Comparison of ENCODE assay signal across 18 cellular contexts in the genomic region with DNA sequence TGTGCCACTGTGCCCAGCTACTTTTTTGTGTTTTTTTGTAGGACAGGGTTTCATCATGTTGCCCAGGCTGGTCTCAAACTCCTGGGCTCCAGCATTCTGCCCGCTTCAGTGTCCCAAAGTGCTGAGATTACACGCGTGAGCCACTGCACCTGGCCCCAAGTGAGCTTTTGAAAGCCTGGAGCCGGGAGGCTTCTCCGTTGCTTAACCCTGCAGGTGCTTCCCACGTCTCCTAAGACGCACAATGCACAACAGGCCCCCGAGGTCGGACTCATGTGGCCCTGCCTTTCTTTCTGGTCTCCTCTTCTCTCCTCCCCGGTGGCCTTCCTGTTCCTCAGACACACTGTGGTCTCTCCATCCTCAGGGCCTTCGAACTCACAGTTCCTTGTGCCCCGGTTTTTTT. TPM values are rescaled to one million over a fixed set of nuclear protein-coding genes. Genes with fewer than 3 reads are reported as not detected.
A peak's percentile ranks its signal among the peaks of the same experiment; 100 is the strongest.
DNase-seq lines count a peak whose midpoint lies in the region; ATAC-seq and TF ChIP-seq lines count a peak whose summit lies in the region.
"Had no signal": no experiment of that assay in that cellular context is flagged by ENCODE, and none has a peak within 500 bp of the region (broad histone marks: within the 10 kb centered on the region; RNA-seq: fewer than 3 reads in every experiment).

No MANE protein-coding gene starts in this region.

- no peaks in the 10 kb centered on the region for H3K27me3 ChIP-seq in BLaER1 treated with 17β-estradiol and CSF1 and Interleukin-3, amounts not matched to agents 10 nM and 100 nM
- H3K27me3 ChIP-seq in DOHH2 (ENCODE audit: control insufficient read depth, low read length) (no peaks in the 10 kb centered on the region), vagina (no peaks in the 10 kb centered on the region)

- ATAC-seq in activated naive CD8-positive, alpha-beta T cell treated with anti-CD3 and anti-CD28 coated beads, Interleukin-2, amount 50 U/mL, for 24 hours: no peak
- ATAC-seq: CD8-positive, alpha-beta T cell; GM12878 had no signal

- CTCF ChIA-PET in OCI-LY7 (lab: Charles Lee; ENCODE audit: unreplicated experiment): interaction anchor here (1.2 to 3.0 kb wide), 2 partner anchors 11 to 32 kb away, joined by 3 to 15 read pairs; no protein-coding TSS in a partner anchor

- H3K9ac ChIP-seq in BLaER1 treated with 17β-estradiol and CSF1 and Interleukin-3, amounts not matched to agents 10 nM and 100 nM: peak overlapping the region in 9 of 11 experiments; percentile 7 to 75 (median 37); a peak in 14 of 22 replicates
- H3K9ac ChIP-seq: GM23248 had no signal

- DNase-seq in OCI-LY7 (ENCODE audit: low spot score): no peak
- no peak for DNase-seq in nephron progenitor cell
- DNase-seq in activated naive CD8-positive, alpha-beta T cell treated with anti-CD3 and anti-CD28 coated beads, Interleukin-2, amount 50 U/mL, for 24 hours: no peak
- DNase-seq in vagina (ENCODE audit: extremely low spot score in 2 of 2): no peak
- no peak for DNase-seq in stimulated activated naive CD4-positive, alpha-beta T cell (lab: John Stamatoyannopoulos, UW)
- no peak for DNase-seq in erythroblast (lab: John Stamatoyannopoulos, UW)
- DNase-seq: ACHN; Caco-2; CD8-positive, alpha-beta T cell; DMS 273 treated with DMSO at 0.1 percent for 48 hours; GM23248; H7 had no signal

- no peak for TF ChIP-seq POLR2A in vagina (IDR thresholded peaks at IDR 0.05)
- TF ChIP-seq POLR2A in erythroblast (IDR thresholded peaks at IDR 0.05; ENCODE audit: low read length): no peak

- POLR2A ChIA-PET in OCI-LY7 (lab: Charles Lee): interaction anchor here (0.6 to 2.1 kb wide), 4 partner anchors 10 to 32 kb away, joined by 3 to 6 read pairs (median 4); no protein-coding TSS in a partner anchor

- H3K4me3 ChIP-seq in BLaER1 treated with 17β-estradiol and CSF1 and Interleukin-3, amounts not matched to agents 10 nM and 100 nM: no peak overlapping the region
- H3K4me3 ChIP-seq in DOHH2 (ENCODE audit: low read length): no peak overlapping the region
- H3K4me3 ChIP-seq in OCI-LY7 (ENCODE audit: low read depth, low read length, poor library complexity, severe bottlenecking): no peak overlapping the region
- no peak overlapping the region for H3K4me3 ChIP-seq in vagina
- H3K4me3 ChIP-seq: GM12878, GM23248 had no signal

- H3K9me3 Mint-ChIP-seq in nephron progenitor cell: no peaks in the 10 kb centered on the region
- no peaks in the 10 kb centered on the region for H3K9me3 Mint-ChIP-seq in activated naive CD8-positive, alpha-beta T cell treated with anti-CD3 and anti-CD28 coated beads, Interleukin-2, amount 50 U/mL, for 24 hours
- H3K9me3 Mint-ChIP-seq: CD8-positive, alpha-beta T cell had no signal

- no peak overlapping the region for H2AFZ ChIP-seq in OCI-LY7 (ENCODE audit: low read length)
- H2AFZ ChIP-seq: GM23248 had no signal

- H3F3A ChIP-seq in DOHH2 (ENCODE audit: control insufficient read depth, insufficient read depth): peaks cover 3% of the 10 kb centered on the region

- no peaks in the 10 kb centered on the region for H3K9me2 ChIP-seq in DOHH2 (replicated peaks; ENCODE audit: control insufficient read depth, low read length)
- H3K9me2 ChIP-seq in OCI-LY7 (ENCODE audit: insufficient read depth, low read length): no peaks in the 10 kb centered on the region

- TF ChIP-seq CTCF in DOHH2 (IDR thresholded peaks at IDR 0.05; ENCODE audit: low read depth, low read length, poor library complexity, severe bottlenecking) (no peak), OCI-LY7 (conservative IDR thresholded peaks at IDR 0.05; ENCODE audit: low read length) (no peak), nephron progenitor cell (IDR thresholded peaks at IDR 0.05) (no peak), vagina (IDR thresholded peaks at IDR 0.05) (no peak)

- no TSS peak for BruUV-seq in OCI-LY7 (replicated peaks; lab: Mats Ljungman, UMichigan)

- no peak overlapping the region for H3K4me3 Mint-ChIP-seq in nephron progenitor cell
- H3K4me3 Mint-ChIP-seq in activated naive CD8-positive, alpha-beta T cell treated with anti-CD3 and anti-CD28 coated beads, Interleukin-2, amount 50 U/mL, for 24 hours: no peak overlapping the region
- H3K4me3 Mint-ChIP-seq: CD8-positive, alpha-beta T cell had no signal

- H3K36me3 Mint-ChIP-seq in nephron progenitor cell (ENCODE audit: low read depth): peaks cover 27% of the 10 kb centered on the region
- H3K36me3 Mint-ChIP-seq in activated naive CD8-positive, alpha-beta T cell treated with anti-CD3 and anti-CD28 coated beads, Interleukin-2, amount 50 U/mL, for 24 hours (ENCODE audit: low read depth): peaks cover 24% of the 10 kb centered on the region

- peaks cover 0 to 64% (median 36%) of the 10 kb centered on the region in 10 experiments; a peak in 15 of 20 replicates for H3K4me1 ChIP-seq in BLaER1 treated with 17β-estradiol and CSF1 and Interleukin-3, amounts not matched to agents 10 nM and 100 nM
- H3K4me1 ChIP-seq in DOHH2 (ENCODE audit: control insufficient read depth, low read length) (peaks cover 39% of the 10 kb centered on the region), OCI-LY7 (ENCODE audit: insufficient read depth, low read length, poor library complexity, severe bottlenecking) (peaks cover 28% of the 10 kb centered on the region), vagina (no peaks in the 10 kb centered on the region)
- H3K4me1 ChIP-seq: Caco-2 had no signal

- H4K20me1 ChIP-seq in BLaER1 treated with 17β-estradiol and CSF1 and Interleukin-3, amounts not matched to agents 10 nM and 100 nM: peaks cover 0 to 9% (median 0%) of the 10 kb centered on the region in 11 experiments; a peak in 4 of 22 replicates
- H4K20me1 ChIP-seq in DOHH2 (ENCODE audit: control insufficient read depth, insufficient read depth, low read depth, low read length) (no peaks in the 10 kb centered on the region), OCI-LY7 (ENCODE audit: insufficient read depth, low read length) (no peaks in the 10 kb centered on the region)

- peak overlapping the region in 8 of 11 experiments; percentile 28 to 84 (median 66); a peak in 14 of 22 replicates for H3K27ac ChIP-seq in BLaER1 treated with 17β-estradiol and CSF1 and Interleukin-3, amounts not matched to agents 10 nM and 100 nM
- H3K27ac ChIP-seq in DOHH2 (ENCODE audit: low read depth, low read length) (peak overlapping the region; percentile 14), OCI-LY7 (ENCODE audit: low read depth, low read length, poor library complexity, severe bottlenecking) (peak overlapping the region; percentile 79), vagina (no peak overlapping the region)
- H3K27ac ChIP-seq: C4-2B, GM23248 had no signal

- peak overlapping the region in 7 of 11 experiments; percentile 34 to 65 (median 53); a peak in 14 of 22 replicates for H3K4me2 ChIP-seq in BLaER1 treated with 17β-estradiol and CSF1 and Interleukin-3, amounts not matched to agents 10 nM and 100 nM
- H3K4me2 ChIP-seq in DOHH2 (ENCODE audit: low read length) (no peak overlapping the region), OCI-LY7 (ENCODE audit: low read length) (no peak overlapping the region)

- H3K79me2 ChIP-seq in DOHH2 (ENCODE audit: control insufficient read depth, low read length) (peaks cover 3% of the 10 kb centered on the region; the same call in 1 of the 2 replicates), OCI-LY7 (ENCODE audit: insufficient read depth, low read depth, low read length) (no peaks in the 10 kb centered on the region)

- no peaks in the 10 kb centered on the region for H3K9me3 ChIP-seq in BLaER1 treated with 17β-estradiol and CSF1 and Interleukin-3, amounts not matched to agents 10 nM and 100 nM (replicated peaks in 1 of 11)
- H3K9me3 ChIP-seq in DOHH2 (ENCODE audit: control insufficient read depth, insufficient read depth, low read length): no peaks in the 10 kb centered on the region
- H3K9me3 ChIP-seq in OCI-LY7 (ENCODE audit: low read length): no peaks in the 10 kb centered on the region
- H3K9me3 ChIP-seq in vagina: no peaks in the 10 kb centered on the region
- H3K9me3 ChIP-seq: Caco-2 had no signal

- no peaks in the 10 kb centered on the region for H3K27me3 Mint-ChIP-seq in nephron progenitor cell (ENCODE audit: low read depth, poor library complexity)
- no peaks in the 10 kb centered on the region for H3K27me3 Mint-ChIP-seq in activated naive CD8-positive, alpha-beta T cell treated with anti-CD3 and anti-CD28 coated beads, Interleukin-2, amount 50 U/mL, for 24 hours

- H3K36me3 ChIP-seq in BLaER1 treated with 17β-estradiol and CSF1 and Interleukin-3, amounts not matched to agents 10 nM and 100 nM: peaks cover 78 to 100% (median 94%) of the 10 kb centered on the region in 11 experiments
- H3K36me3 ChIP-seq in DOHH2 (ENCODE audit: control insufficient read depth, low read length): peaks cover 75% of the 10 kb centered on the region
- peaks cover 96% of the 10 kb centered on the region for H3K36me3 ChIP-seq in OCI-LY7 (ENCODE audit: insufficient read depth, low read length)
- H3K36me3 ChIP-seq in vagina: peaks cover 0 to 37% of the 10 kb centered on the region in 2 donors

- H3K27ac Mint-ChIP-seq in nephron progenitor cell: peak overlapping the region; percentile 86
- H3K27ac Mint-ChIP-seq in activated naive CD8-positive, alpha-beta T cell treated with anti-CD3 and anti-CD28 coated beads, Interleukin-2, amount 50 U/mL, for 24 hours: no peak overlapping the region
- H3K27ac Mint-ChIP-seq: CD8-positive, alpha-beta T cell had no signal

- intact Hi-C loops in OCI-LY7 (cut with micrococcal nuclease; ENCODE audit: unreplicated experiment): loop anchor here (1.0 kb wide), 1 partner anchor 33 kb away; no protein-coding TSS in a partner anchor
- intact Hi-C loops in vagina (cut with DNase I): no loop called here

- peaks cover 6% of the 10 kb centered on the region for H3K4me1 Mint-ChIP-seq in nephron progenitor cell
- H3K4me1 Mint-ChIP-seq in activated naive CD8-positive, alpha-beta T cell treated with anti-CD3 and anti-CD28 coated beads, Interleukin-2, amount 50 U/mL, for 24 hours: no peaks in the 10 kb centered on the region

RNA-seq across cellular contexts. Expression of a gene that starts 12.5 kb away (rescaled TPM):
- 84.8 and 118 TPM in 2 replicates for total RNA-seq in OCI-LY7 (2014; rRNA removed; shearing (Covaris generic))
- 84.2 and 87.2 TPM in 2 replicates for total RNA-seq in OCI-LY7 (2022)
- total RNA-seq in vagina: 44.7 TPM

RNA-seq across cellular contexts. Expression of a gene that starts 19.2 kb away (rescaled TPM):
- total RNA-seq in OCI-LY7 (2014; rRNA removed; shearing (Covaris generic)): 139 and 141 TPM in 2 replicates
- total RNA-seq in OCI-LY7 (2022) (131 and 134 TPM in 2 replicates), vagina (not detected)
- total RNA-seq: A172, Caco-2, GM23248, HT1080 had no signal

RNA-seq across cellular contexts. Expression of a gene that starts 34.3 kb away (rescaled TPM):
- total RNA-seq in OCI-LY7 (2014; rRNA removed; shearing (Covaris generic)): 1.0 and 5.0 TPM in 2 replicates
- total RNA-seq in OCI-LY7 (2022) (4.4 and 5.0 TPM in 2 replicates), vagina (not detected)
- total RNA-seq: HT1080 had no signal

RNA-seq across cellular contexts. Expression of a gene that starts 38.2 kb away (rescaled TPM):
- 68.8 and 73.0 TPM in 2 replicates for total RNA-seq in OCI-LY7 (2014; rRNA removed; shearing (Covaris generic))
- total RNA-seq in OCI-LY7 (2022) (104 and 114 TPM in 2 replicates), vagina (26.0 TPM)

RNA-seq across cellular contexts. Expression of a gene that starts 48.9 kb away (rescaled TPM):
- 29.8 and 59.8 TPM in 2 replicates for total RNA-seq in OCI-LY7 (2014; rRNA removed; shearing (Covaris generic))
- total RNA-seq in OCI-LY7 (2022): 76.5 and 92.9 TPM in 2 replicates
- total RNA-seq in vagina: 28.7 TPM

Comparison
In these comparisons a context has a peak if more than half of its experiments do, and no peak if none do; other contexts are left out.
1. H3K4me2 ChIP-seq: peak in BLaER1 treated with 17β-estradiol and CSF1 and Interleukin-3, amounts not matched to agents 10 nM and 100 nM (7 of 11); none in DOHH2 (single experiment) and OCI-LY7 (single experiment).
2. RNA of a gene that starts 19.2 kb away (total RNA-seq): 131 to 141 TPM in OCI-LY7; not detected in vagina (single experiment); every median in the first group is over 100 times any median in the second.